In genomic region chr4:114161809-114162208, GRCh38 we compare ENCODE assay signal across 1 cellular context.
TF ChIP-seq lines count a peak whose summit lies in the region.

No MANE protein-coding gene starts in this region.

TF ChIP-seq in H1, 55 proteins besides CTCF, POLR2A, EP300 and RAD21 (continued from another document):
- TF ChIP-seq EZH2 (IDR thresholded peaks at IDR 0.05; ENCODE audit: low read depth, low read length, severe bottlenecking) (no peak), BCL11A (IDR thresholded peaks at IDR 0.05; ENCODE audit: low read depth in 2 of 2, low read length in 2 of 2) (no peak)
- TF ChIP-seq, protein P1, sequence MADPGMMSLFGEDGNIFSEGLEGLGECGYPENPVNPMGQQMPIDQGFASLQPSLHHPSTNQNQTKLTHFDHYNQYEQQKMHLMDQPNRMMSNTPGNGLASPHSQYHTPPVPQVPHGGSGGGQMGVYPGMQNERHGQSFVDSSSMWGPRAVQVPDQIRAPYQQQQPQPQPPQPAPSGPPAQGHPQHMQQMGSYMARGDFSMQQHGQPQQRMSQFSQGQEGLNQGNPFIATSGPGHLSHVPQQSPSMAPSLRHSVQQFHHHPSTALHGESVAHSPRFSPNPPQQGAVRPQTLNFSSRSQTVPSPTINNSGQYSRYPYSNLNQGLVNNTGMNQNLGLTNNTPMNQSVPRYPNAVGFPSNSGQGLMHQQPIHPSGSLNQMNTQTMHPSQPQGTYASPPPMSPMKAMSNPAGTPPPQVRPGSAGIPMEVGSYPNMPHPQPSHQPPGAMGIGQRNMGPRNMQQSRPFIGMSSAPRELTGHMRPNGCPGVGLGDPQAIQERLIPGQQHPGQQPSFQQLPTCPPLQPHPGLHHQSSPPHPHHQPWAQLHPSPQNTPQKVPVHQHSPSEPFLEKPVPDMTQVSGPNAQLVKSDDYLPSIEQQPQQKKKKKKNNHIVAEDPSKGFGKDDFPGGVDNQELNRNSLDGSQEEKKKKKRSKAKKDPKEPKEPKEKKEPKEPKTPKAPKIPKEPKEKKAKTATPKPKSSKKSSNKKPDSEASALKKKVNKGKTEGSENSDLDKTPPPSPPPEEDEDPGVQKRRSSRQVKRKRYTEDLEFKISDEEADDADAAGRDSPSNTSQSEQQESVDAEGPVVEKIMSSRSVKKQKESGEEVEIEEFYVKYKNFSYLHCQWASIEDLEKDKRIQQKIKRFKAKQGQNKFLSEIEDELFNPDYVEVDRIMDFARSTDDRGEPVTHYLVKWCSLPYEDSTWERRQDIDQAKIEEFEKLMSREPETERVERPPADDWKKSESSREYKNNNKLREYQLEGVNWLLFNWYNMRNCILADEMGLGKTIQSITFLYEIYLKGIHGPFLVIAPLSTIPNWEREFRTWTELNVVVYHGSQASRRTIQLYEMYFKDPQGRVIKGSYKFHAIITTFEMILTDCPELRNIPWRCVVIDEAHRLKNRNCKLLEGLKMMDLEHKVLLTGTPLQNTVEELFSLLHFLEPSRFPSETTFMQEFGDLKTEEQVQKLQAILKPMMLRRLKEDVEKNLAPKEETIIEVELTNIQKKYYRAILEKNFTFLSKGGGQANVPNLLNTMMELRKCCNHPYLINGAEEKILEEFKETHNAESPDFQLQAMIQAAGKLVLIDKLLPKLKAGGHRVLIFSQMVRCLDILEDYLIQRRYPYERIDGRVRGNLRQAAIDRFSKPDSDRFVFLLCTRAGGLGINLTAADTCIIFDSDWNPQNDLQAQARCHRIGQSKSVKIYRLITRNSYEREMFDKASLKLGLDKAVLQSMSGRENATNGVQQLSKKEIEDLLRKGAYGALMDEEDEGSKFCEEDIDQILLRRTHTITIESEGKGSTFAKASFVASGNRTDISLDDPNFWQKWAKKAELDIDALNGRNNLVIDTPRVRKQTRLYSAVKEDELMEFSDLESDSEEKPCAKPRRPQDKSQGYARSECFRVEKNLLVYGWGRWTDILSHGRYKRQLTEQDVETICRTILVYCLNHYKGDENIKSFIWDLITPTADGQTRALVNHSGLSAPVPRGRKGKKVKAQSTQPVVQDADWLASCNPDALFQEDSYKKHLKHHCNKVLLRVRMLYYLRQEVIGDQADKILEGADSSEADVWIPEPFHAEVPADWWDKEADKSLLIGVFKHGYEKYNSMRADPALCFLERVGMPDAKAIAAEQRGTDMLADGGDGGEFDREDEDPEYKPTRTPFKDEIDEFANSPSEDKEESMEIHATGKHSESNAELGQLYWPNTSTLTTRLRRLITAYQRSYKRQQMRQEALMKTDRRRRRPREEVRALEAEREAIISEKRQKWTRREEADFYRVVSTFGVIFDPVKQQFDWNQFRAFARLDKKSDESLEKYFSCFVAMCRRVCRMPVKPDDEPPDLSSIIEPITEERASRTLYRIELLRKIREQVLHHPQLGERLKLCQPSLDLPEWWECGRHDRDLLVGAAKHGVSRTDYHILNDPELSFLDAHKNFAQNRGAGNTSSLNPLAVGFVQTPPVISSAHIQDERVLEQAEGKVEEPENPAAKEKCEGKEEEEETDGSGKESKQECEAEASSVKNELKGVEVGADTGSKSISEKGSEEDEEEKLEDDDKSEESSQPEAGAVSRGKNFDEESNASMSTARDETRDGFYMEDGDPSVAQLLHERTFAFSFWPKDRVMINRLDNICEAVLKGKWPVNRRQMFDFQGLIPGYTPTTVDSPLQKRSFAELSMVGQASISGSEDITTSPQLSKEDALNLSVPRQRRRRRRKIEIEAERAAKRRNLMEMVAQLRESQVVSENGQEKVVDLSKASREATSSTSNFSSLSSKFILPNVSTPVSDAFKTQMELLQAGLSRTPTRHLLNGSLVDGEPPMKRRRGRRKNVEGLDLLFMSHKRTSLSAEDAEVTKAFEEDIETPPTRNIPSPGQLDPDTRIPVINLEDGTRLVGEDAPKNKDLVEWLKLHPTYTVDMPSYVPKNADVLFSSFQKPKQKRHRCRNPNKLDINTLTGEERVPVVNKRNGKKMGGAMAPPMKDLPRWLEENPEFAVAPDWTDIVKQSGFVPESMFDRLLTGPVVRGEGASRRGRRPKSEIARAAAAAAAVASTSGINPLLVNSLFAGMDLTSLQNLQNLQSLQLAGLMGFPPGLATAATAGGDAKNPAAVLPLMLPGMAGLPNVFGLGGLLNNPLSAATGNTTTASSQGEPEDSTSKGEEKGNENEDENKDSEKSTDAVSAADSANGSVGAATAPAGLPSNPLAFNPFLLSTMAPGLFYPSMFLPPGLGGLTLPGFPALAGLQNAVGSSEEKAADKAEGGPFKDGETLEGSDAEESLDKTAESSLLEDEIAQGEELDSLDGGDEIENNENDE (IDR thresholded peaks at IDR 0.05; ENCODE audit: insufficient replicate concordance, low read length): no peak
